1 cellular context compared by ENCODE assay signal in genomic region chr17:72632026-72632684, GRCh38.
TF ChIP-seq lines count a peak whose summit lies in the region.

No MANE protein-coding gene starts in this region.

TF ChIP-seq in HepG2, 621 proteins besides CTCF, POLR2A, EP300 and RAD21 (continued from another document and continues in another):
- TF ChIP-seq, protein P1, sequence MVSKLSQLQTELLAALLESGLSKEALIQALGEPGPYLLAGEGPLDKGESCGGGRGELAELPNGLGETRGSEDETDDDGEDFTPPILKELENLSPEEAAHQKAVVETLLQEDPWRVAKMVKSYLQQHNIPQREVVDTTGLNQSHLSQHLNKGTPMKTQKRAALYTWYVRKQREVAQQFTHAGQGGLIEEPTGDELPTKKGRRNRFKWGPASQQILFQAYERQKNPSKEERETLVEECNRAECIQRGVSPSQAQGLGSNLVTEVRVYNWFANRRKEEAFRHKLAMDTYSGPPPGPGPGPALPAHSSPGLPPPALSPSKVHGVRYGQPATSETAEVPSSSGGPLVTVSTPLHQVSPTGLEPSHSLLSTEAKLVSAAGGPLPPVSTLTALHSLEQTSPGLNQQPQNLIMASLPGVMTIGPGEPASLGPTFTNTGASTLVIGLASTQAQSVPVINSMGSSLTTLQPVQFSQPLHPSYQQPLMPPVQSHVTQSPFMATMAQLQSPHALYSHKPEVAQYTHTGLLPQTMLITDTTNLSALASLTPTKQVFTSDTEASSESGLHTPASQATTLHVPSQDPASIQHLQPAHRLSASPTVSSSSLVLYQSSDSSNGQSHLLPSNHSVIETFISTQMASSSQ (IDR thresholded peaks at IDR 0.05; ENCODE audit: low read depth), result peak; percentile 75
- TF ChIP-seq, protein P1 (CRISPR knock-in tag; IDR thresholded peaks at IDR 0.05; ENCODE audit: borderline replicate concordance), result peak; percentile 93
- TF ChIP-seq ARID2 (CRISPR knock-in tag; IDR thresholded peaks at IDR 0.05; ENCODE audit: borderline replicate concordance) (no peak), NFE2 (CRISPR knock-in tag; IDR thresholded peaks at IDR 0.05) (no peak), ZNF761 (CRISPR knock-in tag; conservative IDR thresholded peaks at IDR 0.05) (0 out of 2 replicates have a peak, but pooled peaks have one; percentile 74), NONO (IDR thresholded peaks at IDR 0.05) (no peak), NONO (CRISPR knock-in tag; conservative IDR thresholded peaks at IDR 0.05) (peak; percentile 84; the same call in 1 of the 2 replicates), HCFC1 (IDR thresholded peaks at IDR 0.05; ENCODE audit: low read depth, low read length) (no peak), ZNF749 (CRISPR knock-in tag; IDR thresholded peaks at IDR 0.05; ENCODE audit: borderline replicate concordance) (0 out of 2 replicates have a peak, but pooled peaks have one; percentile 36), ZNF180 (CRISPR knock-in tag; IDR thresholded peaks at IDR 0.05; ENCODE audit: borderline replicate concordance, low read depth) (no peak), ISL2 (CRISPR knock-in tag; IDR thresholded peaks at IDR 0.05) (peak; percentile 89), PAXIP1 (CRISPR knock-in tag; conservative IDR thresholded peaks at IDR 0.05) (peak; percentile 96), ZKSCAN8 (CRISPR knock-in tag; IDR thresholded peaks at IDR 0.05; ENCODE audit: borderline replicate concordance) (peak; percentile 91), ZNF329 (CRISPR knock-in tag; IDR thresholded peaks at IDR 0.05; ENCODE audit: low read depth) (no peak), ZNF263 (CRISPR knock-in tag; IDR thresholded peaks at IDR 0.05) (peak; percentile 92), ARID4A (CRISPR knock-in tag; IDR thresholded peaks at IDR 0.05; ENCODE audit: borderline replicate concordance) (peak; percentile 73; the same call in 1 of the 2 replicates), HNRNPLL (IDR thresholded peaks at IDR 0.05; ENCODE audit: low read depth, low read length, poor library complexity, severe bottlenecking) (no peak), ZNF546 (CRISPR knock-in tag; conservative IDR thresholded peaks at IDR 0.05) (no peak), ATF2 (CRISPR knock-in tag; IDR thresholded peaks at IDR 0.05) (peak; percentile 86; the same call in 1 of the 2 replicates), ZNF251 (CRISPR knock-in tag; IDR thresholded peaks at IDR 0.05) (no peak), ASH2L (IDR thresholded peaks at IDR 0.05; ENCODE audit: insufficient read length, low read depth, low read length) (peak; percentile 45), MAFF (IDR thresholded peaks at IDR 0.05; ENCODE audit: low read depth, low read length) (peak; percentile 93), SMARCC2 (IDR thresholded peaks at IDR 0.05) (no peak), ZNF619 (CRISPR knock-in tag; IDR thresholded peaks at IDR 0.05) (no peak), ZNF44 (CRISPR knock-in tag; IDR thresholded peaks at IDR 0.05) (0 out of 2 replicates have a peak, but pooled peaks have one; percentile 84), ZNF879 (CRISPR knock-in tag; IDR thresholded peaks at IDR 0.05) (no peak), GPN1 (CRISPR knock-in tag; IDR thresholded peaks at IDR 0.05; ENCODE audit: borderline replicate concordance) (no peak), ZNF878 (CRISPR knock-in tag; IDR thresholded peaks at IDR 0.05) (peak; percentile 96), SALL1 (CRISPR knock-in tag; IDR thresholded peaks at IDR 0.05) (peak; percentile 99), JUN (CRISPR knock-in tag; IDR thresholded peaks at IDR 0.05) (peak; percentile 85), DR1 (CRISPR knock-in tag; IDR thresholded peaks at IDR 0.05) (no peak), BRF2 (CRISPR knock-in tag; IDR thresholded peaks at IDR 0.05) (no peak), ZNF143 (CRISPR knock-in tag; IDR thresholded peaks at IDR 0.05) (peak; percentile 59; the same call in 1 of the 2 replicates), XRCC5 (optimal IDR thresholded peaks at IDR 0.05; ENCODE audit: low read length) (peak; percentile 91), XBP1 (CRISPR knock-in tag; IDR thresholded peaks at IDR 0.05) (no peak), TMF1 (CRISPR knock-in tag; IDR thresholded peaks at IDR 0.05; ENCODE audit: low read depth) (no peak), NCOA2 (CRISPR knock-in tag; IDR thresholded peaks at IDR 0.05) (peak; percentile 99), ATF1 (CRISPR knock-in tag; IDR thresholded peaks at IDR 0.05) (0 out of 2 replicates have a peak, but pooled peaks have one; percentile 49), KDM6A (CRISPR knock-in tag; IDR thresholded peaks at IDR 0.05; ENCODE audit: low read depth) (peak; percentile 94), KDM5B (CRISPR knock-in tag; IDR thresholded peaks at IDR 0.05; ENCODE audit: borderline replicate concordance) (peak; percentile 50; the same call in 1 of the 2 replicates), KDM3A (CRISPR knock-in tag; IDR thresholded peaks at IDR 0.05; ENCODE audit: low read depth) (peak; percentile 99), DNMT1 (CRISPR knock-in tag; IDR thresholded peaks at IDR 0.05) (no peak), ZSCAN30 (CRISPR knock-in tag; IDR thresholded peaks at IDR 0.05) (no peak)
- TF ChIP-seq, protein P2, sequence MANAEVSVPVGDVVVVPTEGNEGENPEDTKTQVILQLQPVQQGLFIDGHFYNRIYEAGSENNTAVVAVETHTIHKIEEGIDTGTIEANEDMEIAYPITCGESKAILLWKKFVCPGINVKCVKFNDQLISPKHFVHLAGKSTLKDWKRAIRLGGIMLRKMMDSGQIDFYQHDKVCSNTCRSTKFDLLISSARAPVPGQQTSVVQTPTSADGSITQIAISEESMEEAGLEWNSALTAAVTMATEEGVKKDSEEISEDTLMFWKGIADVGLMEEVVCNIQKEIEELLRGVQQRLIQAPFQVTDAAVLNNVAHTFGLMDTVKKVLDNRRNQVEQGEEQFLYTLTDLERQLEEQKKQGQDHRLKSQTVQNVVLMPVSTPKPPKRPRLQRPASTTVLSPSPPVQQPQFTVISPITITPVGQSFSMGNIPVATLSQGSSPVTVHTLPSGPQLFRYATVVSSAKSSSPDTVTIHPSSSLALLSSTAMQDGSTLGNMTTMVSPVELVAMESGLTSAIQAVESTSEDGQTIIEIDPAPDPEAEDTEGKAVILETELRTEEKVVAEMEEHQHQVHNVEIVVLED (CRISPR knock-in tag; IDR thresholded peaks at IDR 0.05; ENCODE audit: borderline replicate concordance), result peak; percentile 36; the same call in 1 of the 2 replicates
- TF ChIP-seq, protein P3, sequence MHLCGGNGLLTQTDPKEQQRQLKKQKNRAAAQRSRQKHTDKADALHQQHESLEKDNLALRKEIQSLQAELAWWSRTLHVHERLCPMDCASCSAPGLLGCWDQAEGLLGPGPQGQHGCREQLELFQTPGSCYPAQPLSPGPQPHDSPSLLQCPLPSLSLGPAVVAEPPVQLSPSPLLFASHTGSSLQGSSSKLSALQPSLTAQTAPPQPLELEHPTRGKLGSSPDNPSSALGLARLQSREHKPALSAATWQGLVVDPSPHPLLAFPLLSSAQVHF (CRISPR knock-in tag; IDR thresholded peaks at IDR 0.05), result no peak
- TF ChIP-seq, protein P4, sequence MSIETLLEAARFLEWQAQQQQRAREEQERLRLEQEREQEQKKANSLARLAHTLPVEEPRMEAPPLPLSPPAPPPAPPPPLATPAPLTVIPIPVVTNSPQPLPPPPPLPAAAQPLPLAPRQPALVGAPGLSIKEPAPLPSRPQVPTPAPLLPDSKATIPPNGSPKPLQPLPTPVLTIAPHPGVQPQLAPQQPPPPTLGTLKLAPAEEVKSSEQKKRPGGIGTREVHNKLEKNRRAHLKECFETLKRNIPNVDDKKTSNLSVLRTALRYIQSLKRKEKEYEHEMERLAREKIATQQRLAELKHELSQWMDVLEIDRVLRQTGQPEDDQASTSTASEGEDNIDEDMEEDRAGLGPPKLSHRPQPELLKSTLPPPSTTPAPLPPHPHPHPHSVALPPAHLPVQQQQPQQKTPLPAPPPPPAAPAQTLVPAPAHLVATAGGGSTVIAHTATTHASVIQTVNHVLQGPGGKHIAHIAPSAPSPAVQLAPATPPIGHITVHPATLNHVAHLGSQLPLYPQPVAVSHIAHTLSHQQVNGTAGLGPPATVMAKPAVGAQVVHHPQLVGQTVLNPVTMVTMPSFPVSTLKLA (IDR thresholded peaks at IDR 0.05), result peak; percentile 65
